ENCODE assay signal across 8 cellular contexts in the genomic region with DNA sequence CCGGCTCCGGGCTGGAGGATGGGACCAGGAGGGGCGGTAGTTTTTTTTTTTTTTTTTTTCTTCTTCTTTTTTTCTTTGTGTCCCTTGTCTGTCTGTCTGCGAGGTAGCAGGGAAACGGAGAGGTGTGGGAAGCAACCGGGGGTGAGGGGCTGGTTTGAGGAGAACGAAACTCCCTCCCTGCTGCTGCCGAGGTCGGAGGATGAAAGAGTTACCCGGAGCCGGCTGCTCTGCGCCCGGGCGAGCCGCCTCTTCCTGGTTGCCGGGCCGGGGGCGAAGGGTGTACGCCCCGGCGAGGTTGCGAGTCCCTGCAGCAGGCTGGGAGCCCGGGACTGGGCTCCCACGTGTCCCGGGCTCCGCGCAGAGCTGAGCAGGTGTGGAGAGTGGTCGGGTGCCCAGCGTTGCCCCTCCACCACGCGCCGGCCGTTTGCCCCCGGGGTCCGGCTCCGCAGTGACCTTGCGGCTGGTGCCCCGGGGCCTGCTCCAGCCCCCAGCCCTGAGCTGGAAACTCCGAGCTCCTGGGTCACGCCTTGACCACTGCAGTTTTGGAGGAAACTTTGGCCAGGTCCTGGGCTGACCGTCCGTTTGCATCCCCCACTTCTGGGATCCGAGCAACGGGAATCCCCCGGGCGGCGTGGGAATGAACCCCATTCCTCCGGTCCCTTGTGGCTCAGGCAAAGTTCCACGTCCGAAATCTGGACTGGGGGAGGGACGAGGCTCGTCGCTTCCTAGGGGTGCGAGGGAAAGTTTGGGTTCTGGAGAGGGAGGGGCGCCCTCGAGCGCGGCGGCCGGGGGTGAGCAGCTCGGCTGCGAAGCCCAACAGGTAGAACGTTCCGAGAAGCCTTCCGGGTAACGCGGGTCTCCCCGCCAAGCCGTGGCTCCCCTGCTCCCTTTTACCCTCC. TPM values are rescaled to one million over a fixed set of nuclear protein-coding genes. Genes with fewer than 3 reads are reported as not detected.
DNase-seq lines count a peak whose midpoint lies in the region; ATAC-seq and TF ChIP-seq lines count a peak whose summit lies in the region.

No MANE protein-coding gene starts in this region.

- H3K9me3 ChIP-seq in IMR-90 (ENCODE audit: control insufficient read depth, insufficient read depth, low read length) = no peaks in the 10 kb centered on the region
- no peaks in the 10 kb centered on the region for H3K9me3 ChIP-seq in lower lobe of right lung

- no peak overlapping the region for H2BK20ac ChIP-seq in IMR-90 (ENCODE audit: low read depth, low read length)

- peaks cover 2% of the 10 kb centered on the region; the same call in 1 of the 2 replicates for H3K4me1 ChIP-seq in IMR-90 (ENCODE audit: control insufficient read depth, insufficient read depth, low read length)
- H3K4me1 ChIP-seq in lower lobe of right lung = peaks cover 49% of the 10 kb centered on the region

- H3K79me1 ChIP-seq in IMR-90 (ENCODE audit: low read depth in 1 of 2, low read length in 2 of 2) = peaks cover 0 to 6% of the 10 kb centered on the region in 2 experiments; a peak in 1 of 4 replicates

- H3K36me3 Mint-ChIP-seq in dendritic cell treated with granulocyte-macrophage colony-stimulating factor and Interleukin-4, amounts not matched to agents 40 ng/mL and 50 ng/mL, for 4 days (ENCODE audit: low read depth) = peaks cover 42% of the 10 kb centered on the region

- no peak overlapping the region for H3K56ac ChIP-seq in IMR-90 (ENCODE audit: extremely low read depth, insufficient read depth, low read length)

- WGBS in IMR-90 (ENCODE audit: extremely low coverage in 2 of 2, insufficient read length in 1 of 2), 2 experiments = 0% methylated on average over 10 of the region's 69 CpGs; no CpG with 5 or more reads in 1 of the 2 experiments

- H2BK120ac ChIP-seq in IMR-90 (ENCODE audit: low read depth, low read length) = no peak overlapping the region

- peak; percentile 76 for DNase-seq in COLO668 (lab: John Stamatoyannopoulos, UW; ENCODE audit: unreplicated experiment)
- DNase-seq in IMR-90 = no peak
- DNase-seq in activated CD4-positive, alpha-beta T cell treated with anti-CD3 and anti-CD28 coated beads for 24 hours (ENCODE audit: low read depth in 2 of 2) = peak; percentile 35 to 39
- DNase-seq in lower lobe of right lung = peak; percentile 63
- peak; percentile 42 to 62 (median 48) for DNase-seq in stimulated activated naive CD4-positive, alpha-beta T cell (lab: John Stamatoyannopoulos, UW)
- DNase-seq in ureter (ENCODE audit: low spot score) = no peak
- DNase-seq in NCI-H1092 treated with DMSO at 0.1 percent for 48 hours (lab: John Stamatoyannopoulos, UW) = no peak

- TF ChIP-seq POLR2A in IMR-90 (IDR thresholded peaks at IDR 0.05; ENCODE audit: low read depth, low read length) = no peak

- H3K23ac ChIP-seq in IMR-90 (ENCODE audit: low read depth, low read length) = peak overlapping the region; percentile 63; the same call in 1 of the 2 replicates

- no peaks in the 10 kb centered on the region for H3K36me3 ChIP-seq in IMR-90 (ENCODE audit: control insufficient read depth, insufficient read depth, low read length)
- H3K36me3 ChIP-seq in lower lobe of right lung = no peaks in the 10 kb centered on the region

- TF ChIP-seq CTCF in IMR-90 (conservative IDR thresholded peaks at IDR 0.05; ENCODE audit: low read depth, low read length) = no peak
- no peak for TF ChIP-seq CTCF in lower lobe of right lung (IDR thresholded peaks at IDR 0.05)

- H3K27me3 ChIP-seq in IMR-90 (ENCODE audit: control insufficient read depth, insufficient read depth, low read length) = peaks cover 14% of the 10 kb centered on the region; the same call in 1 of the 2 replicates
- H3K27me3 ChIP-seq in lower lobe of right lung (ENCODE audit: low read depth) = no peaks in the 10 kb centered on the region

- H4K91ac ChIP-seq in IMR-90 (ENCODE audit: insufficient read depth, low read depth, low read length) = no peak overlapping the region

- H3K27ac ChIP-seq in IMR-90 (ENCODE audit: insufficient read depth, low read length) (no peak overlapping the region), lower lobe of right lung (peak overlapping the region; percentile 84)

- CTCF ChIA-PET in IMR-90 (lab: Yijun Ruan, JAX) = interaction anchor here (0.6 to 1.5 kb wide), 2 partner anchors 76 to 340 kb away, joined by 3 to 4 read pairs; no protein-coding TSS in a partner anchor

- dilution Hi-C loops in IMR-90 (cut with HindIII; ENCODE audit: low sequenced_read_pairs, unreplicated experiment) = no loop called here

- POLR2A ChIA-PET in IMR-90 (lab: Charles Lee; ENCODE audit: unreplicated experiment) = interaction anchor here (0.7 kb wide), 1 partner anchor 23 kb away, joined by 3 read pairs; no protein-coding TSS in a partner anchor

- H4K8ac ChIP-seq in IMR-90 (ENCODE audit: low read depth in 2 of 2, low read length in 2 of 2) = no peak overlapping the region

- peak overlapping the region; percentile 79 for H3K4me2 ChIP-seq in IMR-90 (ENCODE audit: low read depth, low read length)

- H3K9ac ChIP-seq in IMR-90 (ENCODE audit: low read depth, low read length) = peak overlapping the region; percentile 57

- peak overlapping the region; percentile 100 for H3K4me3 Mint-ChIP-seq in dendritic cell treated with granulocyte-macrophage colony-stimulating factor and Interleukin-4, amounts not matched to agents 40 ng/mL and 50 ng/mL, for 4 days

- no peaks in the 10 kb centered on the region for H3K9me3 Mint-ChIP-seq in dendritic cell treated with granulocyte-macrophage colony-stimulating factor and Interleukin-4, amounts not matched to agents 40 ng/mL and 50 ng/mL, for 4 days

- peaks cover 45% of the 10 kb centered on the region for H3K4me1 Mint-ChIP-seq in dendritic cell treated with granulocyte-macrophage colony-stimulating factor and Interleukin-4, amounts not matched to agents 40 ng/mL and 50 ng/mL, for 4 days (ENCODE audit: low read depth)

- no peak overlapping the region for H2AK5ac ChIP-seq in IMR-90 (ENCODE audit: low read depth, low read length)

- 0 out of 2 replicates have a peak overlapping the region, but pooled peaks have one; percentile 34 for H3K14ac ChIP-seq in IMR-90 (replicated peaks; ENCODE audit: low read depth, low read length)

- H2AFZ ChIP-seq in IMR-90 (replicated peaks; ENCODE audit: low read length, poor library complexity) = peak overlapping the region; percentile 92

- no TSS peak for BruUV-seq in IMR-90 (replicated peaks; lab: Mats Ljungman, UMichigan)

- H2AK9ac ChIP-seq in IMR-90 (replicated peaks; ENCODE audit: low read depth, low read length, poor library complexity) = peak overlapping the region; percentile 35

- in situ Hi-C loops in IMR-90 (cut with MboI; ENCODE audit: low sequenced_read_pairs) = no loop called here

- H3K9me1 ChIP-seq in IMR-90 (ENCODE audit: insufficient read depth, low read length) = peaks cover 7% of the 10 kb centered on the region

- H3K18ac ChIP-seq in IMR-90 (ENCODE audit: low read depth, low read length) = no peak overlapping the region

- intact Hi-C loops in IMR-90 (cut with micrococcal nuclease) = loop anchor here (2.0 kb wide), 1 partner anchor 419 kb away; no protein-coding TSS in a partner anchor
- intact Hi-C loops in dendritic cell treated with granulocyte-macrophage colony-stimulating factor and Interleukin-4, amounts not matched to agents 40 ng/mL and 50 ng/mL, for 4 days (cut with micrococcal nuclease) = loop anchor here (2.0 to 5.0 kb wide), 3 partner anchors 34 to 185 kb away; no protein-coding TSS in a partner anchor
- intact Hi-C loops in lower lobe of right lung (cut with DNase I) = no loop called here

- H3K4me3 ChIP-seq in IMR-90 (ENCODE audit: insufficient read depth, low read depth, low read length) (peak overlapping the region; percentile 69), lower lobe of right lung (peak overlapping the region; percentile 94)

- H3K27me3 Mint-ChIP-seq in dendritic cell treated with granulocyte-macrophage colony-stimulating factor and Interleukin-4, amounts not matched to agents 40 ng/mL and 50 ng/mL, for 4 days = peaks cover 5% of the 10 kb centered on the region

- ATAC-seq in IMR-90 (ENCODE audit: low read depth) (no peak), lower lobe of right lung (peak; percentile 55 to 57)

- no peak for TF ChIP-seq RAD21 in IMR-90 (IDR thresholded peaks at IDR 0.05; ENCODE audit: low read length)

- H3K4ac ChIP-seq in IMR-90 (ENCODE audit: low read depth, low read length) = no peak overlapping the region

- H2BK5ac ChIP-seq in IMR-90 (ENCODE audit: low read depth, low read length, poor library complexity, severe bottlenecking) = no peak overlapping the region

- H4K20me1 ChIP-seq in IMR-90 (ENCODE audit: insufficient read depth, low read length) = no peaks in the 10 kb centered on the region

- peak overlapping the region; percentile 91 for H3K27ac Mint-ChIP-seq in dendritic cell treated with granulocyte-macrophage colony-stimulating factor and Interleukin-4, amounts not matched to agents 40 ng/mL and 50 ng/mL, for 4 days

- no peak overlapping the region for H4K5ac ChIP-seq in IMR-90 (ENCODE audit: low read depth, low read length)

- no peak overlapping the region for H2BK15ac ChIP-seq in IMR-90 (ENCODE audit: low read depth, low read length)

TF ChIP-seq in IMR-90, 13 proteins besides CTCF, POLR2A, EP300 and RAD21 (continues in another document):
- TF ChIP-seq BHLHE40 (IDR thresholded peaks at IDR 0.05; ENCODE audit: low read depth, low read length) (no peak), ELK1 (IDR thresholded peaks at IDR 0.05; ENCODE audit: borderline replicate concordance, low read depth, low read length) (no peak), SMC3 (IDR thresholded peaks at IDR 0.05; ENCODE audit: low read depth, low read length) (no peak), CHD1 (IDR thresholded peaks at IDR 0.05; ENCODE audit: low read depth, low read length) (no peak)

RNA-seq across cellular contexts. Expression of gene CHST11, which starts 1.2 kb away (rescaled TPM):
- 1.4 TPM in 2 replicates for total RNA-seq in IMR-90 (2012; rRNA removed)
- polyA plus RNA-seq in IMR-90 (2012; rRNA removed) = 2.7 and 4.3 TPM in 2 replicates
- polyA plus RNA-seq in IMR-90 (2012; cell fraction: cytosol; rRNA removed) = 2.5 and 2.8 TPM in 2 replicates
- polyA plus RNA-seq in IMR-90 (2012; cell fraction: nucleus; rRNA removed; ENCODE audit: low replicate concordance) = 0.69 and 1.6 TPM in 2 replicates
- 46.2 TPM for total RNA-seq in lower lobe of right lung
- total RNA-seq in ureter = 10.8 TPM

Comparison
In these comparisons a context has a peak if more than half of its experiments do, and no peak if none do; other contexts are left out.
1. DNase-seq: peak in COLO668 (single experiment), activated CD4-positive, alpha-beta T cell treated with anti-CD3 and anti-CD28 coated beads for 24 hours (2 of 2), lower lobe of right lung (single experiment) and stimulated activated naive CD4-positive, alpha-beta T cell (6 of 6); none in IMR-90 (single experiment), ureter (single experiment) and NCI-H1092 treated with DMSO at 0.1 percent for 48 hours (single experiment).